11 cellular contexts compared by ENCODE assay signal in the genomic region with DNA sequence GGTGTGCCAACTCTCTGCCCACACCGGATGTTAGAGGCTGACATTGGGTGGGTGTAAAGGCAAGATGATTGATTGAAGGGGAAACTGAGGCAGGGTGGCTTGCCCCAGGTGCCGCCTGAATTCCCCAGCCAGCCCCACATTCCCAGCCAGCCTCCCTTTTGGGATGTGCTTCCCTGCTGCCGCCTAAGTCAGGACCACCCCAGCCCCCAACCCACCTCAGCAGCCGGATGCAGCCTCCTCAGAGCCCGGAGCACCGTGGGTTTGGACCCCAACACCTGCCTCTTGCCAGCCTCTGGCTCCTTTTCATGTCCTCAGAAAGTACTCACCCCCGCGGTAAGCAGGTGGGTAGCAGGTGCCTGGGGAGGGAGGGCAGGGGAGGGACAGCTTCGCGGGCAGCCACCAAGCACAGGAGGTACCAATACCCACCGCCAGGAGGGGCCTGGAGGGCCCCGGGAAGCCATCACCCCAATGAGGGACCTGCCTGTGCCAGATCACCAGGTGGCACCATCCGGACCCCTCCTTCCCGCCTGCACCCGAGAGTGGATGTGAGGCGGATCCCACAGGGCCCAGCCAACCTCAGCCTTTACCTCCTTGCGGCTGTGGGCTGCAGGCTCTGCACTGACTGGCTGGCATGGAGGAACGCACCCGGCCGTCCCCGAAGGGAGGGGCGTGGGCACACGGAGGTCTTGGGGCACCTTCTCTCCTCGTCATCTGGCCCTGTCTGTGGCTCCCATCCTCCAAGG.
DNase-seq lines count a peak whose midpoint lies in the region; ATAC-seq and TF ChIP-seq lines count a peak whose summit lies in the region.
"Had no signal": no experiment of that assay in that cellular context is flagged by ENCODE, and none has a peak within 500 bp of the region (broad histone marks: within the 10 kb centered on the region; RNA-seq: fewer than 3 reads in every experiment).

No MANE protein-coding gene starts in this region.

- TF ChIP-seq CTCF in WI38 (IDR thresholded peaks at IDR 0.05; ENCODE audit: low read depth, low read length) (peak; percentile 17; the same call in 1 of the 2 replicates), retinal pigment epithelial cell (conservative IDR thresholded peaks at IDR 0.05; ENCODE audit: low read depth, low read length) (peak; percentile 5)

- ATAC-seq in SK-N-SH treated with all-trans-retinoic acid at 6 μM for 48 hours, result no peak

- no peak overlapping the region for H3K4me3 ChIP-seq in WI38 (ENCODE audit: low read depth, low read length)
- no peak overlapping the region for H3K4me3 ChIP-seq in retinal pigment epithelial cell (ENCODE audit: low read length)

- DNase-seq in activated CD4-positive, alpha-beta T cell treated with anti-CD3 and anti-CD28 coated beads for 48 hours, result peak; percentile 31
- DNase-seq in activated CD4-positive, alpha-beta T cell treated with anti-CD3 and anti-CD28 coated beads, Interleukin-2, amount 50 U/mL, for 1 hour, result no peak
- DNase-seq in NCI-H1436 treated with DMSO at 0.1 percent for 48 hours (lab: John Stamatoyannopoulos, UW) (peak; percentile 60), retinal pigment epithelial cell (ENCODE audit: low read depth) (no peak), NCI-H2029 treated with DMSO at 0.1 percent for 48 hours (lab: John Stamatoyannopoulos, UW) (no peak), NK-92 (lab: John Stamatoyannopoulos, UW; ENCODE audit: unreplicated experiment) (no peak)
- DNase-seq: activated T-cell treated with anti-CD3 and anti-CD28 coated beads, Interleukin-2, amount 50 U/mL, for 72 hours; hippocampal formation; retina had no signal

TF ChIP-seq in SK-N-SH treated with all-trans-retinoic acid at 6 μM for 48 hours, 23 proteins besides CTCF, POLR2A, EP300 and RAD21:
- TF ChIP-seq SNAI2 (CRISPR knock-in tag; IDR thresholded peaks at IDR 0.05) (no peak), ZFP3 (CRISPR knock-in tag; IDR thresholded peaks at IDR 0.05) (no peak), GLIS3 (CRISPR knock-in tag; IDR thresholded peaks at IDR 0.05) (no peak), ZNF70 (CRISPR knock-in tag; IDR thresholded peaks at IDR 0.05) (no peak), ZNF565 (CRISPR knock-in tag; conservative IDR thresholded peaks at IDR 0.05; ENCODE audit: low read depth) (no peak), ISL1 (CRISPR knock-in tag; IDR thresholded peaks at IDR 0.05) (no peak)

Comparison
In these comparisons a context has a peak if more than half of its experiments do, and no peak if none do; other contexts are left out.
1. DNase-seq: peak in activated CD4-positive, alpha-beta T cell treated with anti-CD3 and anti-CD28 coated beads for 48 hours (single experiment) and NCI-H1436 treated with DMSO at 0.1 percent for 48 hours (single experiment); none in activated CD4-positive, alpha-beta T cell treated with anti-CD3 and anti-CD28 coated beads, Interleukin-2, amount 50 U/mL, for 1 hour (single experiment), retinal pigment epithelial cell (single experiment), NCI-H2029 treated with DMSO at 0.1 percent for 48 hours (single experiment) and NK-92 (single experiment).